In genomic region chrX:69264134-69264533, GRCh38 we compare ENCODE assay signal across 24 cellular contexts.
"Had no signal": no experiment of that assay in that cellular context is flagged by ENCODE, and none has a peak within 500 bp of the region (broad histone marks: within the 10 kb centered on the region; RNA-seq: fewer than 3 reads in every experiment).

No MANE protein-coding gene starts in this region.

- FAIRE-seq: endometrium, kidney, urothelium cell line had no signal

- H3K4me2 ChIP-seq: smooth muscle cell had no signal

- DNase-seq: activated CD4-positive, alpha-beta T cell treated with anti-CD3 and anti-CD28 coated beads, Interleukin-2, amount 10 ng/mL, durations not matched to agents 7 days and 5 days; activated CD4-positive, CD25-positive, alpha-beta regulatory T cell treated with anti-CD3 and anti-CD28 coated beads, Interleukin-2, amount 50 U/mL, for 72 hours; activated CD8-positive, alpha-beta memory T cell treated with anti-CD3 and anti-CD28 coated beads, Interleukin-2, amount 10 ng/mL, durations not matched to agents 7 days and 5 days; activated CD8-positive, alpha-beta T cell treated with anti-CD3 and anti-CD28 coated beads for 36 hours; activated gamma-delta T cell; activated T-cell treated with anti-CD3 and anti-CD28 coated beads for 4 hours; anterior cingulate cortex; body of pancreas; cortex of kidney; kidney; lower lobe of right lung; naive B cell; sigmoid colon; stimulated activated CD4-positive, alpha-beta T cell treated with anti-CD3 and anti-CD28 coated beads, Interleukin-2, amount 100 ng/mL, for 48 hours; stimulated activated CD8-positive, alpha-beta memory T cell treated with anti-CD3 and anti-CD28 coated beads, Interleukin-4, amount 100 ng/mL, for 48 hours; stimulated activated naive B cell treated with anti-CD40 and anti-IgM and Interleukin-4, amounts not matched to agents 10 μg/mL and 1 μg/mL and 100 μg/mL, for 72 hours; transverse colon had no signal

- H3K27ac ChIP-seq: body of pancreas, cardiac muscle cell, lower lobe of right lung, sigmoid colon, transverse colon, VCaP had no signal

- H3K36me3 Mint-ChIP-seq: activated CD8-positive, alpha-beta memory T cell treated with anti-CD3 and anti-CD28 coated beads, Interleukin-2, amount 10 ng/mL, durations not matched to agents 7 days and 5 days; activated naive CD4-positive, alpha-beta T cell treated with anti-CD3 and anti-CD28 coated beads, Interleukin-2, amount 50 U/mL, for 24 hours; naive B cell; stimulated activated naive B cell treated with anti-CD40 and anti-IgM and Interleukin-4, amounts not matched to agents 10 μg/mL and 1 μg/mL and 100 μg/mL, for 72 hours had no signal

- ATAC-seq: activated CD8-positive, alpha-beta memory T cell treated with anti-CD3 and anti-CD28 coated beads, Interleukin-2, amount 10 ng/mL, durations not matched to agents 7 days and 5 days; activated CD8-positive, alpha-beta T cell treated with anti-CD3 and anti-CD28 coated beads for 36 hours; body of pancreas; lower lobe of right lung; stimulated activated naive B cell treated with anti-CD40 and anti-IgM and Interleukin-4, amounts not matched to agents 10 μg/mL and 1 μg/mL and 100 μg/mL, for 72 hours had no signal

- H3K27me3 ChIP-seq: body of pancreas, sigmoid colon, transverse colon had no signal

- H3K36me3 ChIP-seq: cardiac muscle cell, lower lobe of right lung, sigmoid colon, transverse colon had no signal

- H3K4me1 Mint-ChIP-seq: activated CD4-positive, alpha-beta T cell treated with anti-CD3 and anti-CD28 coated beads, Interleukin-2, amount 10 ng/mL, durations not matched to agents 7 days and 5 days; activated CD8-positive, alpha-beta memory T cell treated with anti-CD3 and anti-CD28 coated beads, Interleukin-2, amount 10 ng/mL, durations not matched to agents 7 days and 5 days; activated naive CD4-positive, alpha-beta T cell treated with anti-CD3 and anti-CD28 coated beads, Interleukin-2, amount 50 U/mL, for 24 hours; naive B cell had no signal

- H3K4me3 ChIP-seq: body of pancreas, cardiac muscle cell, lower lobe of right lung, sigmoid colon, smooth muscle cell, transverse colon had no signal

- H3K9me3 Mint-ChIP-seq: activated CD4-positive, alpha-beta T cell treated with anti-CD3 and anti-CD28 coated beads, Interleukin-2, amount 10 ng/mL, durations not matched to agents 7 days and 5 days; activated CD8-positive, alpha-beta T cell treated with anti-CD3 and anti-CD28 coated beads for 36 hours; activated naive CD4-positive, alpha-beta T cell treated with anti-CD3 and anti-CD28 coated beads, Interleukin-2, amount 50 U/mL, for 24 hours; stimulated activated naive B cell treated with anti-CD40 and anti-IgM and Interleukin-4, amounts not matched to agents 10 μg/mL and 1 μg/mL and 100 μg/mL, for 72 hours; T-helper 2 cell treated with Interferon-gamma antibody and Interleukin-4, amounts not matched to agents 5 μg/mL and 100 μg/mL, for 36 hours had no signal

- H3K9me3 ChIP-seq: body of pancreas, lower lobe of right lung, sigmoid colon, transverse colon had no signal

- H3K27ac Mint-ChIP-seq: activated CD4-positive, alpha-beta T cell treated with anti-CD3 and anti-CD28 coated beads, Interleukin-2, amount 10 ng/mL, durations not matched to agents 7 days and 5 days; activated CD8-positive, alpha-beta memory T cell treated with anti-CD3 and anti-CD28 coated beads, Interleukin-2, amount 10 ng/mL, durations not matched to agents 7 days and 5 days; activated CD8-positive, alpha-beta T cell treated with anti-CD3 and anti-CD28 coated beads for 36 hours; activated naive CD4-positive, alpha-beta T cell treated with anti-CD3 and anti-CD28 coated beads, Interleukin-2, amount 50 U/mL, for 24 hours; naive B cell; stimulated activated naive B cell treated with anti-CD40 and anti-IgM and Interleukin-4, amounts not matched to agents 10 μg/mL and 1 μg/mL and 100 μg/mL, for 72 hours; T-helper 2 cell treated with Interferon-gamma antibody and Interleukin-4, amounts not matched to agents 5 μg/mL and 100 μg/mL, for 36 hours had no signal

- H3K4me1 ChIP-seq: body of pancreas, lower lobe of right lung, transverse colon had no signal

- H3K4me3 Mint-ChIP-seq: activated CD4-positive, alpha-beta T cell treated with anti-CD3 and anti-CD28 coated beads, Interleukin-2, amount 10 ng/mL, durations not matched to agents 7 days and 5 days; activated CD8-positive, alpha-beta memory T cell treated with anti-CD3 and anti-CD28 coated beads, Interleukin-2, amount 10 ng/mL, durations not matched to agents 7 days and 5 days; activated CD8-positive, alpha-beta T cell treated with anti-CD3 and anti-CD28 coated beads for 36 hours; activated naive CD4-positive, alpha-beta T cell treated with anti-CD3 and anti-CD28 coated beads, Interleukin-2, amount 50 U/mL, for 24 hours; naive B cell; stimulated activated naive B cell treated with anti-CD40 and anti-IgM and Interleukin-4, amounts not matched to agents 10 μg/mL and 1 μg/mL and 100 μg/mL, for 72 hours; T-helper 2 cell treated with Interferon-gamma antibody and Interleukin-4, amounts not matched to agents 5 μg/mL and 100 μg/mL, for 36 hours had no signal
